Comparison of ENCODE assay signal across 9 cellular contexts in genomic region chr11:63866211-63866610, GRCh38. TPM values are rescaled to one million over a fixed set of nuclear protein-coding genes. Genes with fewer than 3 reads are reported as not detected.
DNase-seq lines count a peak whose midpoint lies in the region; ATAC-seq lines count a peak whose summit lies in the region.
"Had no signal": no experiment of that assay in that cellular context is flagged by ENCODE, and none has a peak within 500 bp of the region (broad histone marks: within the 10 kb centered on the region; RNA-seq: fewer than 3 reads in every experiment).

No MANE protein-coding gene starts in this region.

- H3K36me3 ChIP-seq in KOPT-K1 (ENCODE audit: insufficient read depth, low read length): peaks cover 25% of the 10 kb centered on the region

- peaks cover 81% of the 10 kb centered on the region for H3K4me1 Mint-ChIP-seq in activated CD4-positive, alpha-beta T cell treated with anti-CD3 and anti-CD28 coated beads, Interleukin-2, amount 10 ng/mL, durations not matched to agents 7 days and 5 days

- peak overlapping the region; percentile 58 for H3K27ac ChIP-seq in KOPT-K1 (ENCODE audit: low read depth, low read length, poor library complexity, severe bottlenecking)

- DNase-seq in activated CD4-positive, alpha-beta T cell treated with anti-CD3 and anti-CD28 coated beads, Interleukin-2, amount 10 ng/mL, durations not matched to agents 7 days and 5 days: peak; percentile 85
- peak; percentile 37 for DNase-seq in effector CD8-positive, alpha-beta T cell (lab: John Stamatoyannopoulos, UW)
- DNase-seq in stimulated activated CD4-positive, alpha-beta T cell treated with anti-CD3 and anti-CD28 coated beads, Interleukin-2, amount 100 ng/mL, for 4 hours (ENCODE audit: low read depth): peak; percentile 42
- DNase-seq in GOT3 (lab: John Stamatoyannopoulos, UW) (no peak), C1 segment of cervical spinal cord (lab: John Stamatoyannopoulos, UW) (no peak)

- no peaks in the 10 kb centered on the region for H3K9me3 Mint-ChIP-seq in activated CD4-positive, alpha-beta T cell treated with anti-CD3 and anti-CD28 coated beads, Interleukin-2, amount 10 ng/mL, durations not matched to agents 7 days and 5 days

- peak overlapping the region; percentile 84 for H3K27ac Mint-ChIP-seq in activated CD4-positive, alpha-beta T cell treated with anti-CD3 and anti-CD28 coated beads, Interleukin-2, amount 10 ng/mL, durations not matched to agents 7 days and 5 days

- ATAC-seq in GM19395 (IDR thresholded peaks at IDR 0.05; ENCODE audit: unreplicated experiment) (peak; percentile 74), HG03135 (IDR thresholded peaks at IDR 0.05; ENCODE audit: unreplicated experiment) (no peak)
- ATAC-seq: Panc1 had no signal

- H3K27me3 Mint-ChIP-seq in activated CD4-positive, alpha-beta T cell treated with anti-CD3 and anti-CD28 coated beads, Interleukin-2, amount 10 ng/mL, durations not matched to agents 7 days and 5 days: no peaks in the 10 kb centered on the region

- peak overlapping the region; percentile 67 for H3K4me3 Mint-ChIP-seq in activated CD4-positive, alpha-beta T cell treated with anti-CD3 and anti-CD28 coated beads, Interleukin-2, amount 10 ng/mL, durations not matched to agents 7 days and 5 days

- POLR2A ChIA-PET in activated CD4-positive, alpha-beta T cell treated with anti-CD3 and anti-CD28 coated beads, Interleukin-2, amount 10 ng/mL, durations not matched to agents 7 days and 5 days (lab: Charles Lee): no interaction called here

- CTCF ChIA-PET in activated CD4-positive, alpha-beta T cell treated with anti-CD3 and anti-CD28 coated beads, Interleukin-2, amount 10 ng/mL, durations not matched to agents 7 days and 5 days (lab: Charles Lee): interaction anchor here (0.7 to 1.2 kb wide), 2 partner anchors 23 to 1636 kb away, joined by 3 read pairs; no protein-coding TSS in a partner anchor

- H3K9me3 ChIP-seq in KOPT-K1 (ENCODE audit: insufficient read depth, low read length, poor library complexity, severe bottlenecking): no peaks in the 10 kb centered on the region

- H3K36me3 Mint-ChIP-seq in activated CD4-positive, alpha-beta T cell treated with anti-CD3 and anti-CD28 coated beads, Interleukin-2, amount 10 ng/mL, durations not matched to agents 7 days and 5 days (ENCODE audit: low read depth): peaks cover 50% of the 10 kb centered on the region

RNA-seq across cellular contexts. Expression of gene MARK2, which starts 27.3 kb away (rescaled TPM):
- 10 to 100 TPM; 68.3 to 69.2 TPM for total RNA-seq in activated CD4-positive, alpha-beta T cell treated with anti-CD3 and anti-CD28 coated beads, Interleukin-2, amount 10 ng/mL, durations not matched to agents 7 days and 5 days

RNA-seq across cellular contexts. Expression of gene RCOR2, which starts 50.8 kb away (rescaled TPM):
- total RNA-seq in activated CD4-positive, alpha-beta T cell treated with anti-CD3 and anti-CD28 coated beads, Interleukin-2, amount 10 ng/mL, durations not matched to agents 7 days and 5 days: under 1 TPM; 0.12 to 0.40 TPM

RNA-seq across cellular contexts. Expression of gene SPINDOC, which starts 53.0 kb away (rescaled TPM):
- 10 to 100 TPM; 38.4 to 40.7 TPM for total RNA-seq in activated CD4-positive, alpha-beta T cell treated with anti-CD3 and anti-CD28 coated beads, Interleukin-2, amount 10 ng/mL, durations not matched to agents 7 days and 5 days

Comparison
In these comparisons a context has a peak if more than half of its experiments do, and no peak if none do; other contexts are left out.
1. DNase-seq: peak in activated CD4-positive, alpha-beta T cell treated with anti-CD3 and anti-CD28 coated beads, Interleukin-2, amount 10 ng/mL, durations not matched to agents 7 days and 5 days (single experiment), effector CD8-positive, alpha-beta T cell (single experiment) and stimulated activated CD4-positive, alpha-beta T cell treated with anti-CD3 and anti-CD28 coated beads, Interleukin-2, amount 100 ng/mL, for 4 hours (single experiment); none in GOT3 (single experiment) and C1 segment of cervical spinal cord (0 of 14).